In genomic region chr12:54201001-54201794, GRCh38 we compare ENCODE assay signal across 8 cellular contexts. TPM values are rescaled to one million over a fixed set of nuclear protein-coding genes. Genes with fewer than 3 reads are reported as not detected.
DNase-seq lines count a peak whose midpoint lies in the region; ATAC-seq and TF ChIP-seq lines count a peak whose summit lies in the region.

No MANE protein-coding gene starts in this region.

- H3K36me3 ChIP-seq in HAP-1 (replicated peaks) (no peaks in the 10 kb centered on the region), WERI-Rb-1 (no peaks in the 10 kb centered on the region), breast epithelium (no peaks in the 10 kb centered on the region)

- no peak for TF ChIP-seq POLR2A in breast epithelium (IDR thresholded peaks at IDR 0.05)

- TF ChIP-seq CTCF in WERI-Rb-1 (IDR thresholded peaks at IDR 0.05; ENCODE audit: low read depth, low read length) (peak; percentile 95), breast epithelium (IDR thresholded peaks at IDR 0.05) (peak; percentile 97 to 99 (median 98))

- peaks cover 13% of the 10 kb centered on the region for H3K27me3 ChIP-seq in HAP-1 (ENCODE audit: low read depth)
- no peaks in the 10 kb centered on the region for H3K27me3 ChIP-seq in WERI-Rb-1 (ENCODE audit: insufficient read depth, low read depth, severe bottlenecking)
- no peaks in the 10 kb centered on the region for H3K27me3 ChIP-seq in breast epithelium

- H3K9me3 ChIP-seq in HAP-1, result no peaks in the 10 kb centered on the region
- no peaks in the 10 kb centered on the region for H3K9me3 ChIP-seq in WERI-Rb-1 (ENCODE audit: severe bottlenecking)
- H3K9me3 ChIP-seq in breast epithelium, result no peaks in the 10 kb centered on the region

- DNase-seq in COLO668 (lab: John Stamatoyannopoulos, UW; ENCODE audit: unreplicated experiment) (peak; percentile 35), HAP-1 (ENCODE audit: low spot score in 2 of 2) (peak; percentile 74 to 88), NCI-H2171 treated with DMSO at 0.1 percent for 48 hours (lab: John Stamatoyannopoulos, UW) (peak; percentile 80), WERI-Rb-1 (peak; percentile 90), breast epithelium (ENCODE audit: low spot score in 2 of 2) (peak; percentile 27 to 77), kidney glomerular epithelial cell (lab: John Stamatoyannopoulos, UW) (peak; percentile 31)
- DNase-seq in stimulated activated CD4-positive, alpha-beta T cell treated with anti-CD3 and anti-CD28 coated beads, Interleukin-4, amount 100 ng/mL, for 24 hours, result peak; percentile 73

- in situ Hi-C loops in HAP-1 (cut with MboI; ENCODE audit: low sequenced_read_pairs), result loop anchor here (5.0 kb wide), 1 partner anchor 194 kb away; the partner anchor contains the start of gene HOXC8

- no peak for ATAC-seq in GM21786 (IDR thresholded peaks at IDR 0.05; ENCODE audit: unreplicated experiment)

- H3K27ac ChIP-seq in WERI-Rb-1 (no peak overlapping the region; the same call in 1 of the 2 replicates), breast epithelium (no peak overlapping the region)

- intact Hi-C loops in breast epithelium (cut with DNase I; ENCODE audit: low total_unique reads), result loop anchor here (10.0 kb wide), 1 partner anchor 196 kb away; the partner anchor contains the start of genes HOXC8 and HOXC9

- H3K4me1 ChIP-seq in HAP-1 (no peaks in the 10 kb centered on the region), breast epithelium (no peaks in the 10 kb centered on the region)

- H3K4me3 ChIP-seq in HAP-1 (no peak overlapping the region), WERI-Rb-1 (ENCODE audit: low read depth, low read length) (no peak overlapping the region), breast epithelium (no peak overlapping the region)

RNA-seq across cellular contexts. Expression of gene SMUG1, which starts 12.4 kb away (rescaled TPM):
- 10 to 100 TPM; 29.6 to 55.4 (median 46.4) TPM for total RNA-seq in breast epithelium

Comparison
In these comparisons a context has a peak if more than half of its experiments do, and no peak if none do; other contexts are left out.
1. DNase-seq: peak in every context shown above with its lines; median percentile 90 in WERI-Rb-1; 81 in HAP-1; 80 in NCI-H2171 treated with DMSO at 0.1 percent for 48 hours; 73 in stimulated activated CD4-positive, alpha-beta T cell treated with anti-CD3 and anti-CD28 coated beads, Interleukin-4, amount 100 ng/mL, for 24 hours; 52 in breast epithelium; 35 in COLO668; 31 in kidney glomerular epithelial cell.